In the genomic region with DNA sequence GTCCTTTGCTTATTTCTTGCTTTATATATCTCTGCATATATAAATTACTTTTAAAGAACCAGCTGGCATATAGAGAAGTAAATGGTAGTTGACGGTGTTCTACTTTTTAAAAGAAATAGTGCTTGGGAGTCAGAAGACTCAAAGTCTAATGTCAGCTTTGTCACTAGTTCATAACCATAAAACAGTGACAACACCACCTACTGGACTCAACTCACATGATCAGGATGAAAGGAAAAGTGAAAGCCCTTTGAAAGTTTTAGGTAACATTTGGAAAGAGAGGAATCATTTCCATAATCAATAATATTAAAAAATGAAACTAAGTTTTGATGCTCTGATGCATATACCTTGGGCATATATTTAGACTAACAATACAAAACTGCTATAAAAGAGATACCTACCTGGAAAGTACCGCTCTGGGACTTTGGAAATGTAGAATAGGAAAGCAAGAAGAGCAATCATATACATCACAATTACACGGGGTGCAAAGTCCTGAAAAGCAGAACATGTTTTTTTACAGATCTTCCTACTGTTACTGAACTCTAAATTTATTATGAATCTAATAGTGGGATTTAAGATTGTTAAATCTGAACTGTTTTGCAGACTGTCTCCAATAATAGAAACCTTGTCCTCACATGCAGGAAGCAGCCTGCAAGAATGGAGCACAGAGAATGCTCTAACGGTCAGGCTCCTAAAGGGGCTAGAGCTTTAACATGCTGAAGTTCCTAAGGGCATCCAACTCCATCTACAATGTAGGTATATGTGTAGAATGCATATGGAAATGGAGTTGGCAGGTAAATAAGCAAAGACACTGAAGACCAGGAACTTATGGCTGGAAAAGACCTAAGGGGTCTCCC, we compare ENCODE assay signal across 1 cellular context.
TF ChIP-seq lines count a peak whose summit lies in the region.

No MANE protein-coding gene starts in this region.

TF ChIP-seq in SK-N-SH treated with all-trans-retinoic acid at 6 μM for 48 hours, 23 proteins besides CTCF, POLR2A, EP300 and RAD21 (continued from another document):
- TF ChIP-seq, protein P1, sequence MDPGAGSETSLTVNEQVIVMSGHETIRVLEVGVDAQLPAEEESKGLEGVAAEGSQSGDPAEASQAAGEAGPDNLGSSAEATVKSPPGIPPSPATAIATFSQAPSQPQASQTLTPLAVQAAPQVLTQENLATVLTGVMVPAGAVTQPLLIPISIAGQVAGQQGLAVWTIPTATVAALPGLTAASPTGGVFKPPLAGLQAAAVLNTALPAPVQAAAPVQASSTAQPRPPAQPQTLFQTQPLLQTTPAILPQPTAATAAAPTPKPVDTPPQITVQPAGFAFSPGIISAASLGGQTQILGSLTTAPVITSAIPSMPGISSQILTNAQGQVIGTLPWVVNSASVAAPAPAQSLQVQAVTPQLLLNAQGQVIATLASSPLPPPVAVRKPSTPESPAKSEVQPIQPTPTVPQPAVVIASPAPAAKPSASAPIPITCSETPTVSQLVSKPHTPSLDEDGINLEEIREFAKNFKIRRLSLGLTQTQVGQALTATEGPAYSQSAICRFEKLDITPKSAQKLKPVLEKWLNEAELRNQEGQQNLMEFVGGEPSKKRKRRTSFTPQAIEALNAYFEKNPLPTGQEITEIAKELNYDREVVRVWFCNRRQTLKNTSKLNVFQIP (CRISPR knock-in tag; IDR thresholded peaks at IDR 0.05; ENCODE audit: borderline replicate concordance, low read depth), result no peak
- TF ChIP-seq CSDC2 (CRISPR knock-in tag; IDR thresholded peaks at IDR 0.05) (no peak), BACH2 (CRISPR knock-in tag; IDR thresholded peaks at IDR 0.05; ENCODE audit: borderline replicate concordance) (no peak), ZNF70 (CRISPR knock-in tag; IDR thresholded peaks at IDR 0.05) (no peak), ARNTL (CRISPR knock-in tag; IDR thresholded peaks at IDR 0.05; ENCODE audit: borderline replicate concordance, low read depth) (no peak), TOX (CRISPR knock-in tag; IDR thresholded peaks at IDR 0.05; ENCODE audit: borderline replicate concordance) (no peak), ZC3H10 (CRISPR knock-in tag; IDR thresholded peaks at IDR 0.05) (no peak)
- TF ChIP-seq, protein P2, sequence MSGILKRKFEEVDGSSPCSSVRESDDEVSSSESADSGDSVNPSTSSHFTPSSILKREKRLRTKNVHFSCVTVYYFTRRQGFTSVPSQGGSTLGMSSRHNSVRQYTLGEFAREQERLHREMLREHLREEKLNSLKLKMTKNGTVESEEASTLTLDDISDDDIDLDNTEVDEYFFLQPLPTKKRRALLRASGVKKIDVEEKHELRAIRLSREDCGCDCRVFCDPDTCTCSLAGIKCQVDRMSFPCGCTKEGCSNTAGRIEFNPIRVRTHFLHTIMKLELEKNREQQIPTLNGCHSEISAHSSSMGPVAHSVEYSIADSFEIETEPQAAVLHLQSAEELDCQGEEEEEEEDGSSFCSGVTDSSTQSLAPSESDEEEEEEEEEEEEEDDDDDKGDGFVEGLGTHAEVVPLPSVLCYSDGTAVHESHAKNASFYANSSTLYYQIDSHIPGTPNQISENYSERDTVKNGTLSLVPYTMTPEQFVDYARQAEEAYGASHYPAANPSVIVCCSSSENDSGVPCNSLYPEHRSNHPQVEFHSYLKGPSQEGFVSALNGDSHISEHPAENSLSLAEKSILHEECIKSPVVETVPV (CRISPR knock-in tag; IDR thresholded peaks at IDR 0.05), result no peak
